ENCODE assay signal across 8 cellular contexts in the genomic region with DNA sequence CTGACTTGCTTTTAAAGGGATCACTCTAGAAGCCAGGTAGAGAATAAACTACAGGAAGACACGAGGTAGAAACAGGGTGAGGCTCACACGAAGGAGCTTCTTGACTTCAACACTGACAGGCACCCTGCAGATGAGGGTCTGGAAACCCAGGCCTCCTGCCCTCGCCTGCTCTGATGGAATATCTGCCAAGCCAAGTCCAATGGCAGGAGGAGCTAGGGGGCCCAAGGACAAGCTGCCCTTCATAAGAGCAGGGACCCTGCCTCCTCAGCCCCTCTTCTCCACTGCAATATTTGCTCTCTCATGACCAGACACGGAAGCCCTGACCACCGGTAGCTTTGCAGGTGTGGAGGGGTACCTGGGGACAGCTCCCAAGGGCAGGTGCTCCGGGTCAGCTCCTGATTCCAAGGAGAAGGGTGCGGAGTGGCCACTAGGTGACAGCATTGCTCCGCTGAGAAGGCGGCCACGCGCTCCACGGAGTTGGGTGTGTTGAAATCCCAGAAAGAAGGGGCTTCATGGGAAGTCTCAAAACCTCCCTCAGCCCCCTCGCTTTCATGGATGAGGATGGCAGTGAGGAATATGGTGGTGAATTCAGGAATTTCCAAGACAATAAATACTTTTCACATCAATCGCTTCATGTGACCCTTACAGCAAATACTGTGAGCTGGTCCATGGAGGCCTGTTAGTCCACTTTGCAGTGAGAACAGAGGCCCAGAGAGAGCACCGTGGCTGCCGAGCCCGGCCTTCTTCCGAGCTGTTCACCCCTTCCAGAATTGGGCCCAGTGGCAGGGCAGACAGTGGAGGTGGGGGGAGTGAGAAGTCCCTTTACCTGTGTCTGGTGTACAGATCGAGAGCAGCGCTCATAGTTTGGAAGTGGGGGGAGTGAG. TPM values are rescaled to one million over a fixed set of nuclear protein-coding genes. Genes with fewer than 3 reads are reported as not detected.
DNase-seq lines count a peak whose midpoint lies in the region; ATAC-seq and TF ChIP-seq lines count a peak whose summit lies in the region.

No MANE protein-coding gene starts in this region.

- ATAC-seq in sciatic nerve (peak; percentile 74), HG03565 (IDR thresholded peaks at IDR 0.05; ENCODE audit: unreplicated experiment) (no peak)

- no peaks in the 10 kb centered on the region for H3K9me3 ChIP-seq in left ventricle myocardium inferior (replicated peaks)

- DNase-seq in HCEC 1CT (peak; percentile 21), SK-MEL-5 (ENCODE audit: low read depth, low spot score) (peak; percentile 46), left ventricle myocardium inferior (peak; percentile 46), sciatic nerve (ENCODE audit: low spot score) (peak; percentile 75), T1000 (lab: John Stamatoyannopoulos, UW) (no peak)
- peak; percentile 63 for DNase-seq in activated naive CD4-positive, alpha-beta T cell treated with anti-CD3 and anti-CD28 coated beads, Interleukin-2, amount 50 U/mL, for 16 hours

- H3K36me3 ChIP-seq in left ventricle myocardium inferior, result no peaks in the 10 kb centered on the region

- intact Hi-C loops in left ventricle myocardium inferior (cut with micrococcal nuclease), result loop anchor here (5.0 kb wide), 1 partner anchor 225 kb away; no protein-coding TSS in a partner anchor
- intact Hi-C loops in sciatic nerve (cut with DNase I), result no loop called here

- TF ChIP-seq CTCF in C4-2B (conservative IDR thresholded peaks at IDR 0.05) (peak; percentile 89), left ventricle myocardium inferior (IDR thresholded peaks at IDR 0.05; ENCODE audit: borderline replicate concordance) (peak; percentile 96)

- H3K4me3 ChIP-seq in left ventricle myocardium inferior, result no peak overlapping the region

- H3K27me3 ChIP-seq in left ventricle myocardium inferior (ENCODE audit: low read depth), result peaks cover 92% of the 10 kb centered on the region

- peak overlapping the region; percentile 94; the same call in 1 of the 2 replicates for H3K27ac ChIP-seq in C4-2B
- H3K27ac ChIP-seq in left ventricle myocardium inferior (replicated peaks), result no peak overlapping the region

- in situ Hi-C loops in SK-MEL-5 (cut with HindIII; ENCODE audit: low pct_unique_long_range_greater_than_20kb, low sequenced_read_pairs), result no loop called here

- H3K4me1 ChIP-seq in left ventricle myocardium inferior, result no peaks in the 10 kb centered on the region

RNA-seq across cellular contexts. Expression of a gene that starts 33.2 kb away (rescaled TPM):
- not detected in 2 replicates for total RNA-seq in SK-MEL-5 (2014; rRNA removed; shearing (Covaris generic))
- polyA plus RNA-seq in SK-MEL-5 (2015; cell fraction: cytosol; rRNA removed), result not detected in 2 replicates
- polyA plus RNA-seq in SK-MEL-5 (2015; cell fraction: nucleus; rRNA removed), result not detected in 2 replicates
- total RNA-seq in left ventricle myocardium inferior, result not detected
- total RNA-seq in sciatic nerve, result not detected
